Comparison of ENCODE assay signal across 18 cellular contexts in the genomic region with DNA sequence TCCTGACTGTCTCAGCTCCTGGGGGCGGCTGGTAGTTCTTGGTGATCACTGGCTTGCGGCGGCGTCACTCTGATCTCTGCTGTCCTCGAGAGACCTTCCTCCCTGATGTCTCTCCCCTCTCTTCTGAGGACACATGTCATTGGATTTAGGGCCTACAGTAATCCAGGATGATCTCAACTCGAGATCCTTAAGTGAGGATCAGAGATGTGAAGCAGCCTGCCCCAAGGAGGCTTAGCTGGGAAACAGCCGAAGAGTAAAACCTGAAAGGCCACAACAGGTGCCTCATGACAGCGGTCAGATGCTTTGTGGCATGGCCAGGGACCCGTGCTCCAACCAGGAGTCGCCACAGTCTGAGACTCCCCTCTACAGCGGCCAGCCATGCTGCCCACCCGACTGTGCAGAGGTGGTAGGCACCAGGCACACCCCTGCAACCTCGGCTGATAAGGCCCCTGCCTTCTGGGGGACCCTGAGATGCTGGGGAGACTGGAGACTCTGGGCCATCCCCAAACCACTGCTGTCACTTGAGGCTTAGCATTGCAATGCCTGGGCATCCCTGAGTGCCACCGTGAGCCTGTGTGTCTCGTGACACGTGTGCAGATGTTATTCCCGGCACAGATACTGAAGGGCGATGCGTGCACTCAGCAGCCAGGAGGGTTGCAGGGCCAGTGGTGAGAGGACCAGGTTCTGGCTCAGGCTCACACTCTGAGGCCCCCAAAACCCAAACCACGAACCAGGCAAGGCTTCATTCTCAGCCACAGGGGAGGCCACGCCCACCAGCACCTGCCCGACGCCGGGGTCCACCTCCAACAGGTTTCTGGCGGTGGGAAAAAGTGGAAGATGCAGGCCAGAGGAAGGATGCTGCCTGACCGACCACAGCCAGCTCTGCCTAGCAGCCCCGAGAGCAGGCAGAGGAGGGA.
"Had no signal": no experiment of that assay in that cellular context is flagged by ENCODE, and none has a peak within 500 bp of the region (broad histone marks: within the 10 kb centered on the region; RNA-seq: fewer than 3 reads in every experiment).

No MANE protein-coding gene starts in this region.

- H3K4me3 ChIP-seq: gastroesophageal sphincter, mucosa of descending colon, sigmoid colon, spleen, thyroid gland had no signal

- H3K27me3 ChIP-seq: gastroesophageal sphincter, thyroid gland had no signal

- H3K27ac Mint-ChIP-seq: activated naive CD4-positive, alpha-beta T cell treated with anti-CD3 and anti-CD28 coated beads, Interleukin-2, amount 50 U/mL, for 72 hours; activated T-helper 1 cell treated with anti-CD3 and anti-CD28 coated beads, Interleukin-12 subunit alpha, Interleukin-12 subunit beta, Interleukin-2, Interleukin-4 antibody, amounts not matched to agents 30 ng/mL and 10 ng/mL and 1 ng/mL, durations not matched to agents 14 hours and 24 hours and 36 hours; immature natural killer cell; naive thymus-derived CD4-positive, alpha-beta T cell had no signal

- H3K79me2 ChIP-seq: parathyroid adenoma had no signal

- H3K4me3 Mint-ChIP-seq: activated T-helper 1 cell treated with anti-CD3 and anti-CD28 coated beads, Interleukin-12 subunit alpha, Interleukin-12 subunit beta, Interleukin-2, Interleukin-4 antibody, amounts not matched to agents 30 ng/mL and 10 ng/mL and 1 ng/mL, durations not matched to agents 14 hours and 24 hours and 36 hours; immature natural killer cell; naive thymus-derived CD4-positive, alpha-beta T cell had no signal

- H3K9me3 ChIP-seq: gastroesophageal sphincter, mucosa of descending colon, sigmoid colon, spleen, thyroid gland had no signal

- DNase-seq: activated CD4-positive, alpha-beta T cell treated with anti-CD3 and anti-CD28 coated beads, Interleukin-2, amount 50 U/mL, for 48 hours; activated gamma-delta T cell treated with Interleukin-2 at 50 U/mL for 16 hours; cerebellar nuclear complex; effector CD4-positive, alpha-beta T cell; immature natural killer cell; left ventricle myocardium superior; mucosa of descending colon; naive thymus-derived CD4-positive, alpha-beta T cell; sigmoid colon; spleen; stimulated activated CD4-positive, alpha-beta T cell treated with anti-CD3 and anti-CD28 coated beads, Interleukin-4, amount 100 ng/mL, for 4 hours; stimulated activated naive CD4-positive, alpha-beta T cell; thyroid gland had no signal

- H3K9ac ChIP-seq: parathyroid adenoma had no signal

- H2AFZ ChIP-seq: parathyroid adenoma had no signal

- H3K36me3 Mint-ChIP-seq: activated naive CD4-positive, alpha-beta T cell treated with anti-CD3 and anti-CD28 coated beads, Interleukin-2, amount 50 U/mL, for 72 hours; immature natural killer cell; naive thymus-derived CD4-positive, alpha-beta T cell had no signal

- H3K36me3 ChIP-seq: gastroesophageal sphincter, sigmoid colon, spleen, thyroid gland had no signal

- H3K9me3 Mint-ChIP-seq: activated naive CD4-positive, alpha-beta T cell treated with anti-CD3 and anti-CD28 coated beads, Interleukin-2, amount 50 U/mL, for 72 hours; activated T-helper 1 cell treated with anti-CD3 and anti-CD28 coated beads, Interleukin-12 subunit alpha, Interleukin-12 subunit beta, Interleukin-2, Interleukin-4 antibody, amounts not matched to agents 30 ng/mL and 10 ng/mL and 1 ng/mL, durations not matched to agents 14 hours and 24 hours and 36 hours; immature natural killer cell; naive thymus-derived CD4-positive, alpha-beta T cell had no signal

- H3K27ac ChIP-seq: parathyroid adenoma, thyroid gland had no signal

- ATAC-seq: activated naive CD4-positive, alpha-beta T cell treated with anti-CD3 and anti-CD28 coated beads, Interleukin-2, amount 50 U/mL, for 72 hours; gastroesophageal sphincter; left ventricle myocardium superior; mucosa of descending colon; naive thymus-derived CD4-positive, alpha-beta T cell had no signal

- FAIRE-seq: bronchial epithelial cell had no signal
